Comparison of ENCODE assay signal across 17 cellular contexts in genomic region chr11:36346562-36347383, GRCh38. TPM values are rescaled to one million over a fixed set of nuclear protein-coding genes. Genes with fewer than 3 reads are reported as not detected.
DNase-seq lines count a peak whose midpoint lies in the region; ATAC-seq and TF ChIP-seq lines count a peak whose summit lies in the region.
"Had no signal": no experiment of that assay in that cellular context is flagged by ENCODE, and none has a peak within 500 bp of the region (broad histone marks: within the 10 kb centered on the region; RNA-seq: fewer than 3 reads in every experiment).

No MANE protein-coding gene starts in this region.

- no peaks in the 10 kb centered on the region for H4K20me1 ChIP-seq in OCI-LY7 (ENCODE audit: insufficient read depth, low read length)

- no peak overlapping the region for H3K4me2 ChIP-seq in OCI-LY7 (ENCODE audit: low read length)

- H3K4me1 ChIP-seq in OCI-LY7 (ENCODE audit: insufficient read depth, low read length, poor library complexity, severe bottlenecking): no peaks in the 10 kb centered on the region

- H3K4me1 Mint-ChIP-seq in mesothelial cell of epicardium: peaks cover 17% of the 10 kb centered on the region

- H3K36me3 Mint-ChIP-seq in mesothelial cell of epicardium: no peaks in the 10 kb centered on the region

- intact Hi-C loops in OCI-LY7 (cut with micrococcal nuclease; ENCODE audit: unreplicated experiment): no loop called here

- no TSS peak for BruUV-seq in OCI-LY7 (replicated peaks; lab: Mats Ljungman, UMichigan)

- peak; percentile 9 for DNase-seq in GM12865 (ENCODE audit: low read depth)
- DNase-seq in OCI-LY7 (ENCODE audit: low spot score): no peak
- peak; percentile 34 for DNase-seq in iris pigment epithelial cell (ENCODE audit: low read depth)
- DNase-seq in glomerular visceral epithelial cell (ENCODE audit: extremely low spot score): no peak
- DNase-seq in WERI-Rb-1: no peak
- no peak for DNase-seq in mesothelial cell of epicardium (ENCODE audit: low spot score in 2 of 2, unreplicated experiment in 2 of 2)
- DNase-seq: Calu3; CD4-positive, alpha-beta T cell; DMS79; H9; NCI-H146; NCI-H82; Peyer's patch; SHP77 treated with DMSO at 0.1 percent for 48 hours had no signal

- H3K36me3 ChIP-seq in OCI-LY7 (ENCODE audit: insufficient read depth, low read length): no peaks in the 10 kb centered on the region
- no peaks in the 10 kb centered on the region for H3K36me3 ChIP-seq in WERI-Rb-1
- H3K36me3 ChIP-seq: Peyer's patch had no signal

- no peaks in the 10 kb centered on the region for H3K27me3 ChIP-seq in WERI-Rb-1 (ENCODE audit: insufficient read depth, low read depth, severe bottlenecking)
- H3K27me3 ChIP-seq: Peyer's patch had no signal

- no peak for TF ChIP-seq CTCF in GM12865 (IDR thresholded peaks at IDR 0.05; ENCODE audit: insufficient read depth, low read depth, low read length, missing control alignments)
- TF ChIP-seq CTCF in OCI-LY7 (conservative IDR thresholded peaks at IDR 0.05; ENCODE audit: low read length): no peak
- TF ChIP-seq CTCF in WERI-Rb-1 (IDR thresholded peaks at IDR 0.05; ENCODE audit: low read depth, low read length): no peak
- TF ChIP-seq CTCF in mesothelial cell of epicardium (IDR thresholded peaks at IDR 0.05; ENCODE audit: unreplicated experiment): no peak

- no peaks in the 10 kb centered on the region for H3K9me2 ChIP-seq in OCI-LY7 (ENCODE audit: insufficient read depth, low read length)

- no peak overlapping the region for H3K4me3 Mint-ChIP-seq in mesothelial cell of epicardium
- H3K4me3 Mint-ChIP-seq: B cell; CD4-positive, alpha-beta T cell; H9 had no signal

- POLR2A ChIA-PET in OCI-LY7 (lab: Charles Lee): interaction anchor here (0.7 to 1.0 kb wide), 3 partner anchors 9 to 132 kb away, joined by 3 to 4 read pairs (median 4); no protein-coding TSS in a partner anchor

- no peak overlapping the region for H3K27ac ChIP-seq in OCI-LY7 (ENCODE audit: low read depth, low read length, poor library complexity, severe bottlenecking)
- H3K27ac ChIP-seq in WERI-Rb-1: no peak overlapping the region

- CTCF ChIA-PET in OCI-LY7 (lab: Charles Lee; ENCODE audit: unreplicated experiment): interaction anchor here (1.1 kb wide), 1 partner anchor 146 kb away, joined by 3 read pairs; no protein-coding TSS in a partner anchor

- no peak overlapping the region for H3K27ac Mint-ChIP-seq in mesothelial cell of epicardium
- H3K27ac Mint-ChIP-seq: B cell; CD4-positive, alpha-beta T cell; H9 had no signal

- H3K4me3 ChIP-seq in GM12865 (ENCODE audit: low read depth, low read length) (no peak overlapping the region), OCI-LY7 (ENCODE audit: low read depth, low read length, poor library complexity, severe bottlenecking) (no peak overlapping the region), WERI-Rb-1 (ENCODE audit: low read depth, low read length) (no peak overlapping the region)

- H3K79me2 ChIP-seq in OCI-LY7 (ENCODE audit: insufficient read depth, low read depth, low read length): no peaks in the 10 kb centered on the region

- peak; percentile 25 for ATAC-seq in GM19035 (IDR thresholded peaks at IDR 0.05; ENCODE audit: unreplicated experiment)

- H3K27me3 Mint-ChIP-seq in mesothelial cell of epicardium (ENCODE audit: low read depth): no peaks in the 10 kb centered on the region

- H3K9me3 Mint-ChIP-seq in mesothelial cell of epicardium: no peaks in the 10 kb centered on the region
- H3K9me3 Mint-ChIP-seq: CD4-positive, alpha-beta T cell; H9 had no signal

- H3K9me3 ChIP-seq in OCI-LY7 (ENCODE audit: low read length) (no peaks in the 10 kb centered on the region), WERI-Rb-1 (ENCODE audit: severe bottlenecking) (no peaks in the 10 kb centered on the region)
- H3K9me3 ChIP-seq: Peyer's patch had no signal

- H2AFZ ChIP-seq in OCI-LY7 (ENCODE audit: low read length): peak overlapping the region; percentile 10; the same call in 1 of the 2 replicates

RNA-seq across cellular contexts. Expression of gene PRR5L, which starts 50.7 kb away (rescaled TPM):
- total RNA-seq in OCI-LY7 (2014; rRNA removed; shearing (Covaris generic)): not detected in 2 replicates
- total RNA-seq in OCI-LY7 (2022): not detected in 2 replicates
- 5.2 to 6.7 TPM (median 6.5 TPM) in 3 replicates for total RNA-seq in mesothelial cell of epicardium
- total RNA-seq: G401 had no signal

RNA-seq across cellular contexts. Expression of gene COMMD9, which starts 57.5 kb away (rescaled TPM):
- 26.5 and 37.6 TPM in 2 replicates for total RNA-seq in OCI-LY7 (2014; rRNA removed; shearing (Covaris generic))
- total RNA-seq in OCI-LY7 (2022) (46.8 and 48.3 TPM in 2 replicates), mesothelial cell of epicardium (50.5 to 55.3 TPM (median 53.5 TPM) in 3 replicates)

Comparison
In these comparisons a context has a peak if more than half of its experiments do, and no peak if none do; other contexts are left out.
1. DNase-seq: peak in GM12865 (single experiment) and iris pigment epithelial cell (single experiment); none in OCI-LY7 (single experiment), glomerular visceral epithelial cell (single experiment), WERI-Rb-1 (single experiment) and mesothelial cell of epicardium (0 of 2).